ENCODE assay signal across 1 cellular context in the genomic region with DNA sequence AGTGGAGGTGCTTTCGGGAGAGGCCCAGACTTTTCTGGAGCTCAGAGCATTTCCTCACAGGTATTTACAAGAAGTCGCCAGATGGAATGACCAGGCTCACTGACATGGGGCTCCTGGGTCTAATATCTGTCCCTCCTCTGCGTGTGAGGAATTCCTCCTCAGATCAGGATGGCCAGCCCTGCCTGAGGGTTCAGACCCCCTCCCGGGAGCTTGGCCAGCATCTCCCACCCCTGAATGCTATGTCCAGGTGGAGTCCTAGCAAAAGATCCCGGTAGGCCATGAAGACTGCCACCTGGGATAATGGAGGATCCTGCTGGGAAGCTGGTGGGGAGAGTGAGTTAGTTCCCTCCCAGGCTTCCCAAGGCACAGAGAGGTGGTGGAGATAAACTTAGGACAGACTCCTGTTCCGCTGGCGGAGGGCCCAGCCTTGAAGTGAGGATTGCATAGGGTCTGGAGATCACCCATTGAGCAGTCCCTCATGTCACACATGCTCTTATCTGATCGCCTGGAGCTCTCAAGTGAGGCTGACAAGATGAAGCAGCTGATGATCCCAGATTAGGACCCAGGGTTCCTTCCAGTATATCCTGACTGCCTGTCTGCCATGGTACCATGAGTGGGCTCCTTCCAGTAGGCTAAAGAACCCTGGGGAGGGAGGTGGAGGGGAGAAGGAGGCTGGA.
TF ChIP-seq lines count a peak whose summit lies in the region.

No MANE protein-coding gene starts in this region.

TF ChIP-seq in K562, 482 proteins besides CTCF, POLR2A, EP300 and RAD21:
- TF ChIP-seq PKNOX1 (IDR thresholded peaks at IDR 0.05) = 0 out of 2 replicates have a peak, but pooled peaks have one; percentile 11
- no peak for TF ChIP-seq FOXP1 (CRISPR knock-in tag; IDR thresholded peaks at IDR 0.05)
- TF ChIP-seq MEIS2 (IDR thresholded peaks at IDR 0.05; ENCODE audit: partially characterized antibody) = peak; percentile 41
- TF ChIP-seq NFIX (CRISPR knock-in tag; IDR thresholded peaks at IDR 0.05; ENCODE audit: low read depth) = no peak
- TF ChIP-seq, protein P1, sequence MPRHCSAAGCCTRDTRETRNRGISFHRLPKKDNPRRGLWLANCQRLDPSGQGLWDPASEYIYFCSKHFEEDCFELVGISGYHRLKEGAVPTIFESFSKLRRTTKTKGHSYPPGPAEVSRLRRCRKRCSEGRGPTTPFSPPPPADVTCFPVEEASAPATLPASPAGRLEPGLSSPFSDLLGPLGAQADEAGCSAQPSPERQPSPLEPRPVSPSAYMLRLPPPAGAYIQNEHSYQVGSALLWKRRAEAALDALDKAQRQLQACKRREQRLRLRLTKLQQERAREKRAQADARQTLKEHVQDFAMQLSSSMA (CRISPR knock-in tag; IDR thresholded peaks at IDR 0.05) = no peak
- TF ChIP-seq GABPB2 (CRISPR knock-in tag; conservative IDR thresholded peaks at IDR 0.05) = no peak
- no peak for TF ChIP-seq BHLHE40 (IDR thresholded peaks at IDR 0.05; ENCODE audit: low read length)
- TF ChIP-seq, protein P2, sequence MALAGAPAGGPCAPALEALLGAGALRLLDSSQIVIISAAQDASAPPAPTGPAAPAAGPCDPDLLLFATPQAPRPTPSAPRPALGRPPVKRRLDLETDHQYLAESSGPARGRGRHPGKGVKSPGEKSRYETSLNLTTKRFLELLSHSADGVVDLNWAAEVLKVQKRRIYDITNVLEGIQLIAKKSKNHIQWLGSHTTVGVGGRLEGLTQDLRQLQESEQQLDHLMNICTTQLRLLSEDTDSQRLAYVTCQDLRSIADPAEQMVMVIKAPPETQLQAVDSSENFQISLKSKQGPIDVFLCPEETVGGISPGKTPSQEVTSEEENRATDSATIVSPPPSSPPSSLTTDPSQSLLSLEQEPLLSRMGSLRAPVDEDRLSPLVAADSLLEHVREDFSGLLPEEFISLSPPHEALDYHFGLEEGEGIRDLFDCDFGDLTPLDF (CRISPR knock-in tag; IDR thresholded peaks at IDR 0.05) = no peak
